35 cellular contexts compared by ENCODE assay signal in the genomic region with DNA sequence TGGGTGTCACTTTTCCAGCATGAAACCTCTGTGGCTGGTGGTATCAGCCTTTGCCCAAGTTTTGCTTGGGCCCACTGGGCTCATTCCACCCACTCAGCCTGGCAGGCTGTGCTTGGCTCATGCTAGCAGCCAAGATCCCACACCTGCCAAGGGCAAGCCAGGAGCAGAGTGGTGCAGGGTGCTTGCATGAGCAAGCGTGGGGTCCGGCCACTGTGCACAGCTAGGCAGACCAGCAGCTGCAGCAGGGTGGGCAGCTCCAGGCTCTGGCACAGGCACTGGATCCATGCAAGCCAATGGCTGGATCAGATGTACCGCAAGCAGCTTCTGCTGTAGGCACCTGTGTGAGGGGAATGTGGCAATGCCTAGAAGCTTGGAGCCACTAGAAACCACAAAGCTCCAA.
"Had no signal": no experiment of that assay in that cellular context is flagged by ENCODE, and none has a peak within 500 bp of the region (broad histone marks: within the 10 kb centered on the region; RNA-seq: fewer than 3 reads in every experiment).

No MANE protein-coding gene starts in this region.

- H3K9me3 Mint-ChIP-seq: activated B cell treated with CpG ODN at 0.5 μM for 24 hours; activated CD4-positive, alpha-beta memory T cell treated with anti-CD3 and anti-CD28 coated beads, Interleukin-2, amount 10 ng/mL, durations not matched to agents 7 days and 5 days; activated CD4-positive, alpha-beta T cell treated with anti-CD3 and anti-CD28 coated beads, Interleukin-2, amount 10 ng/mL, durations not matched to agents 7 days and 5 days; T-helper 1 cell treated with Interleukin-12 subunit alpha and Interleukin-12 subunit beta and Interleukin-4 antibody, amounts not matched to agents 30 μg/mL and 1 μg/mL, for 36 hours; T-helper 2 cell treated with Interferon-gamma antibody and Interleukin-4, amounts not matched to agents 5 μg/mL and 100 μg/mL, for 36 hours had no signal

- H3K4me1 ChIP-seq: adrenal gland, ascending aorta had no signal

- H3K36me3 ChIP-seq: adrenal gland, ascending aorta, cardiac muscle cell had no signal

- H3K36me3 Mint-ChIP-seq: activated CD8-positive, alpha-beta memory T cell treated with anti-CD3 and anti-CD28 coated beads, Interleukin-2, amount 10 ng/mL, durations not matched to agents 7 days and 5 days; activated naive CD4-positive, alpha-beta T cell treated with anti-CD3 and anti-CD28 coated beads, Interleukin-2, amount 50 U/mL, for 72 hours; activated naive CD8-positive, alpha-beta T cell treated with anti-CD3 and anti-CD28 coated beads for 36 hours; brain had no signal

- H3K4me3 Mint-ChIP-seq: activated B cell treated with CpG ODN at 0.5 μM for 24 hours; activated CD4-positive, alpha-beta memory T cell treated with anti-CD3 and anti-CD28 coated beads, Interleukin-2, amount 10 ng/mL, durations not matched to agents 7 days and 5 days; activated CD4-positive, alpha-beta T cell treated with anti-CD3 and anti-CD28 coated beads for 36 hours; activated CD4-positive, alpha-beta T cell treated with anti-CD3 and anti-CD28 coated beads, Interleukin-2, amount 10 ng/mL, durations not matched to agents 7 days and 5 days; activated CD8-positive, alpha-beta memory T cell treated with anti-CD3 and anti-CD28 coated beads, Interleukin-2, amount 10 ng/mL, durations not matched to agents 7 days and 5 days; activated CD8-positive, alpha-beta T cell treated with anti-CD3 and anti-CD28 coated beads, Interleukin-2, amount 10 ng/mL, durations not matched to agents 7 days and 5 days; activated naive CD4-positive, alpha-beta T cell treated with anti-CD3 and anti-CD28 coated beads for 36 hours; activated naive CD8-positive, alpha-beta T cell treated with anti-CD3 and anti-CD28 coated beads for 36 hours; activated T-cell treated with anti-CD3 and anti-CD28 coated beads, Interleukin-2, amount 50 U/mL, for 24 hours; brain; central memory CD8-positive, alpha-beta T cell; T-helper 1 cell treated with Interleukin-12 subunit alpha and Interleukin-12 subunit beta and Interleukin-4 antibody, amounts not matched to agents 30 μg/mL and 1 μg/mL, for 36 hours; T-helper 2 cell treated with Interferon-gamma antibody and Interleukin-4, amounts not matched to agents 5 μg/mL and 100 μg/mL, for 36 hours had no signal

- ATAC-seq: activated CD4-positive, alpha-beta T cell treated with anti-CD3 and anti-CD28 coated beads for 36 hours; activated CD8-positive, alpha-beta memory T cell treated with anti-CD3 and anti-CD28 coated beads, Interleukin-2, amount 10 ng/mL, durations not matched to agents 7 days and 5 days; activated CD8-positive, alpha-beta T cell treated with anti-CD3 and anti-CD28 coated beads, Interleukin-2, amount 10 ng/mL, durations not matched to agents 7 days and 5 days; activated naive CD4-positive, alpha-beta T cell treated with anti-CD3 and anti-CD28 coated beads, Interleukin-2, amount 50 U/mL, for 72 hours had no signal

- H3K27ac Mint-ChIP-seq: activated B cell treated with CpG ODN at 0.5 μM for 24 hours; activated CD4-positive, alpha-beta memory T cell treated with anti-CD3 and anti-CD28 coated beads, Interleukin-2, amount 10 ng/mL, durations not matched to agents 7 days and 5 days; activated CD4-positive, alpha-beta T cell treated with anti-CD3 and anti-CD28 coated beads for 36 hours; activated CD4-positive, alpha-beta T cell treated with anti-CD3 and anti-CD28 coated beads, Interleukin-2, amount 10 ng/mL, durations not matched to agents 7 days and 5 days; activated CD8-positive, alpha-beta memory T cell treated with anti-CD3 and anti-CD28 coated beads, Interleukin-2, amount 10 ng/mL, durations not matched to agents 7 days and 5 days; activated CD8-positive, alpha-beta T cell treated with anti-CD3 and anti-CD28 coated beads, Interleukin-2, amount 10 ng/mL, durations not matched to agents 7 days and 5 days; activated naive CD4-positive, alpha-beta T cell treated with anti-CD3 and anti-CD28 coated beads for 36 hours; activated naive CD4-positive, alpha-beta T cell treated with anti-CD3 and anti-CD28 coated beads, Interleukin-2, amount 50 U/mL, for 72 hours; activated naive CD8-positive, alpha-beta T cell treated with anti-CD3 and anti-CD28 coated beads for 36 hours; activated T-cell treated with anti-CD3 and anti-CD28 coated beads, Interleukin-2, amount 50 U/mL, for 24 hours; brain; T-helper 1 cell treated with Interleukin-12 subunit alpha and Interleukin-12 subunit beta and Interleukin-4 antibody, amounts not matched to agents 30 μg/mL and 1 μg/mL, for 36 hours; T-helper 2 cell treated with Interferon-gamma antibody and Interleukin-4, amounts not matched to agents 5 μg/mL and 100 μg/mL, for 36 hours had no signal

- H3K27me3 ChIP-seq: adrenal gland, ascending aorta, cardiac muscle cell had no signal

- H3K4me3 ChIP-seq: adrenal gland, ascending aorta, cardiac muscle cell had no signal

- H3K27me3 Mint-ChIP-seq: activated B cell treated with CpG ODN at 0.5 μM for 24 hours; activated CD4-positive, alpha-beta memory T cell treated with anti-CD3 and anti-CD28 coated beads, Interleukin-2, amount 10 ng/mL, durations not matched to agents 7 days and 5 days; activated CD4-positive, alpha-beta T cell treated with anti-CD3 and anti-CD28 coated beads for 36 hours; activated CD4-positive, alpha-beta T cell treated with anti-CD3 and anti-CD28 coated beads, Interleukin-2, amount 10 ng/mL, durations not matched to agents 7 days and 5 days; activated CD8-positive, alpha-beta memory T cell treated with anti-CD3 and anti-CD28 coated beads, Interleukin-2, amount 10 ng/mL, durations not matched to agents 7 days and 5 days; activated naive CD8-positive, alpha-beta T cell treated with anti-CD3 and anti-CD28 coated beads for 36 hours; activated T-cell treated with anti-CD3 and anti-CD28 coated beads, Interleukin-2, amount 50 U/mL, for 24 hours; brain; central memory CD8-positive, alpha-beta T cell had no signal

- FAIRE-seq: TTC549 had no signal

- DNase-seq: activated B cell treated with CpG ODN at 0.5 μM for 24 hours; activated CD4-positive, alpha-beta memory T cell treated with anti-CD3 and anti-CD28 coated beads, Interleukin-2, amount 10 ng/mL, durations not matched to agents 7 days and 5 days; activated CD4-positive, alpha-beta T cell treated with anti-CD3 and anti-CD28 coated beads for 1 hour; activated CD4-positive, alpha-beta T cell treated with anti-CD3 and anti-CD28 coated beads for 36 hours; activated CD4-positive, alpha-beta T cell treated with anti-CD3 and anti-CD28 coated beads for 48 hours; activated CD4-positive, alpha-beta T cell treated with anti-CD3 and anti-CD28 coated beads, Interleukin-2, amount 10 ng/mL, durations not matched to agents 7 days and 5 days; activated CD4-positive, alpha-beta T cell treated with anti-CD3 and anti-CD28 coated beads, Interleukin-2, amount 50 U/mL, for 48 hours; activated CD8-positive, alpha-beta memory T cell treated with anti-CD3 and anti-CD28 coated beads for 24 hours; activated CD8-positive, alpha-beta memory T cell treated with anti-CD3 and anti-CD28 coated beads, Interleukin-2, amount 10 ng/mL, durations not matched to agents 7 days and 5 days; activated CD8-positive, alpha-beta memory T cell treated with anti-CD3 and anti-CD28 coated beads, Interleukin-2, amount 50 U/mL, for 48 hours; activated CD8-positive, alpha-beta T cell treated with anti-CD3 and anti-CD28 coated beads, Interleukin-2, amount 10 ng/mL, durations not matched to agents 7 days and 5 days; activated effector memory CD4-positive, alpha-beta T cell treated with anti-CD3 and anti-CD28 coated beads, Interleukin-2, amount 50 U/mL, for 16 hours; activated gamma-delta T cell treated with Interleukin-2 at 50 U/mL for 16 hours; activated naive CD4-positive, alpha-beta T cell; activated naive CD4-positive, alpha-beta T cell treated with anti-CD3 and anti-CD28 coated beads for 36 hours; activated naive CD4-positive, alpha-beta T cell treated with anti-CD3 and anti-CD28 coated beads, Interleukin-2, amount 50 U/mL, for 16 hours; activated naive CD8-positive, alpha-beta T cell treated with anti-CD3 and anti-CD28 coated beads for 36 hours; activated T-cell treated with anti-CD3 and anti-CD28 coated beads, Interleukin-2, amount 50 U/mL, for 24 hours; activated T-cell treated with anti-CD3 and anti-CD28 coated beads, Interleukin-2, amount 50 U/mL, for 48 hours; adrenal gland; amniotic stem cell; caudate nucleus; cerebellar nuclear complex; SW 1271; T-helper 1 cell; T-helper 9 cell had no signal

- H3K27ac ChIP-seq: adrenal gland, ascending aorta, cardiac muscle cell, VCaP had no signal

- H3K4me1 Mint-ChIP-seq: activated B cell treated with CpG ODN at 0.5 μM for 24 hours; activated CD4-positive, alpha-beta memory T cell treated with anti-CD3 and anti-CD28 coated beads, Interleukin-2, amount 10 ng/mL, durations not matched to agents 7 days and 5 days; activated CD4-positive, alpha-beta T cell treated with anti-CD3 and anti-CD28 coated beads for 36 hours; activated CD4-positive, alpha-beta T cell treated with anti-CD3 and anti-CD28 coated beads, Interleukin-2, amount 10 ng/mL, durations not matched to agents 7 days and 5 days; activated CD8-positive, alpha-beta memory T cell treated with anti-CD3 and anti-CD28 coated beads, Interleukin-2, amount 10 ng/mL, durations not matched to agents 7 days and 5 days; activated naive CD8-positive, alpha-beta T cell treated with anti-CD3 and anti-CD28 coated beads for 36 hours; brain; central memory CD8-positive, alpha-beta T cell had no signal

- H3K9me3 ChIP-seq: adrenal gland, ascending aorta had no signal
